14 cellular contexts compared by ENCODE assay signal in genomic region chr17:64615025-64615677, GRCh38. TPM values are rescaled to one million over a fixed set of nuclear protein-coding genes. Genes with fewer than 3 reads are reported as not detected.
DNase-seq lines count a peak whose midpoint lies in the region; ATAC-seq and TF ChIP-seq lines count a peak whose summit lies in the region.
"Had no signal": no experiment of that assay in that cellular context is flagged by ENCODE, and none has a peak within 500 bp of the region (broad histone marks: within the 10 kb centered on the region; RNA-seq: fewer than 3 reads in every experiment).

No MANE protein-coding gene starts in this region.

- no peak overlapping the region for H2BK120ac ChIP-seq in neuronal stem cell (ENCODE audit: low read depth, low read length)

- no peak for TF ChIP-seq RAD21 in neural cell (conservative IDR thresholded peaks at IDR 0.05)

- CTCF ChIA-PET in RWPE1 (lab: Yijun Ruan, JAX): no interaction called here

- H3K4me2 ChIP-seq in neural cell (ENCODE audit: low read length): no peak overlapping the region
- no peak overlapping the region for H3K4me2 ChIP-seq in neuronal stem cell (ENCODE audit: insufficient read depth, low read length, poor library complexity, severe bottlenecking)

- TF ChIP-seq EP300 in neural cell (conservative IDR thresholded peaks at IDR 0.05; ENCODE audit: poor library complexity, severe bottlenecking): no peak

- DNase-seq in AG20443 (ENCODE audit: low spot score) (peak; percentile 62), NCI-H226 (peak; percentile 79), epithelial cell of proximal tubule (ENCODE audit: low read depth) (no peak), neuronal stem cell (ENCODE audit: low spot score) (no peak), HT-29 (ENCODE audit: low spot score) (no peak), RWPE1 (ENCODE audit: low spot score) (no peak)
- DNase-seq: anterior cingulate cortex; CD4-positive, CD25-positive, alpha-beta regulatory T cell; natural killer cell; NCI-H1105; NCI-H510A had no signal

- no peak overlapping the region for H2BK5ac ChIP-seq in neuronal stem cell (ENCODE audit: low read length)

- no peak overlapping the region for H3K9ac ChIP-seq in neural cell (ENCODE audit: low read length)
- H3K9ac ChIP-seq in neuronal stem cell (ENCODE audit: low read depth, low read length, poor library complexity): no peak overlapping the region

- no peak overlapping the region for H3K4ac ChIP-seq in neuronal stem cell (ENCODE audit: low read length)

- no peak overlapping the region for H2BK15ac ChIP-seq in neuronal stem cell (ENCODE audit: low read length)

- H3K23ac ChIP-seq in neuronal stem cell (ENCODE audit: low read depth, low read length, poor library complexity): no peak overlapping the region

- no CpG with 5 or more reads among the region's 3 CpGs for WGBS in neuronal stem cell (ENCODE audit: extremely low coverage in 2 of 2, insufficient read length in 2 of 2, insufficient replicate concordance in 1 of 2), 2 donors

- no peak overlapping the region for H3K14ac ChIP-seq in neuronal stem cell (ENCODE audit: low read length)

- H4K20me1 ChIP-seq in neural cell (ENCODE audit: insufficient read depth): no peaks in the 10 kb centered on the region

- TF ChIP-seq CTCF in epithelial cell of proximal tubule (conservative IDR thresholded peaks at IDR 0.05; ENCODE audit: low read depth, low read length) (peak; percentile 6), neural cell (IDR thresholded peaks at IDR 0.05; ENCODE audit: poor library complexity, severe bottlenecking) (no peak), RWPE1 (conservative IDR thresholded peaks at IDR 0.05; ENCODE audit: low read depth) (no peak)

- peaks cover 6% of the 10 kb centered on the region for H3F3A ChIP-seq in neural cell (ENCODE audit: insufficient read depth, low read length, poor library complexity, severe bottlenecking)

- H3K79me2 ChIP-seq in neural cell (replicated peaks; ENCODE audit: insufficient read depth, low read length): peaks cover 34% of the 10 kb centered on the region

- H3K36me3 ChIP-seq in neural cell (ENCODE audit: insufficient read depth, low read length) (no peaks in the 10 kb centered on the region), neuronal stem cell (replicated peaks in 1 of 2; ENCODE audit: control insufficient read depth in 2 of 2, insufficient read depth in 2 of 2, low read length in 2 of 2) (no peaks in the 10 kb centered on the region)

- no peak for ATAC-seq in HG02678 (IDR thresholded peaks at IDR 0.05; ENCODE audit: unreplicated experiment)
- ATAC-seq: natural killer cell had no signal

- H3K9me3 ChIP-seq in neural cell (ENCODE audit: low read length): no peaks in the 10 kb centered on the region
- no peaks in the 10 kb centered on the region for H3K9me3 ChIP-seq in neuronal stem cell (replicated peaks in 1 of 2; ENCODE audit: control insufficient read depth in 2 of 2, insufficient read depth in 1 of 2, low read depth in 1 of 2, low read length in 2 of 2)

- H4K8ac ChIP-seq in neuronal stem cell (ENCODE audit: low read depth, low read length): no peak overlapping the region

- H3K18ac ChIP-seq in neuronal stem cell (ENCODE audit: low read length): no peak overlapping the region

- no peak overlapping the region for H4K91ac ChIP-seq in neuronal stem cell (ENCODE audit: low read depth, low read length, poor library complexity)

- no peak overlapping the region for H2AFZ ChIP-seq in neural cell (ENCODE audit: low read depth, low read length)
- no peak overlapping the region for H2AFZ ChIP-seq in neuronal stem cell (ENCODE audit: low read length)

- H3K4me1 ChIP-seq in neuronal stem cell (ENCODE audit: control insufficient read depth in 2 of 2, insufficient read depth in 1 of 2, low read depth in 1 of 2, low read length in 2 of 2): peaks cover 10 to 14% of the 10 kb centered on the region in 2 donors

- H2BK12ac ChIP-seq in neuronal stem cell (ENCODE audit: low read length): no peak overlapping the region

- H3K27me3 ChIP-seq in neural cell (ENCODE audit: insufficient read depth, low read depth, low read length): no peaks in the 10 kb centered on the region
- H3K27me3 ChIP-seq in neuronal stem cell (ENCODE audit: control insufficient read depth in 3 of 3, insufficient read depth in 3 of 3, low read depth in 1 of 3, low read length in 3 of 3): no peaks in the 10 kb centered on the region

- H3K79me1 ChIP-seq in neuronal stem cell (ENCODE audit: low read depth, low read length): peaks cover 2% of the 10 kb centered on the region

- H3K27ac ChIP-seq in neural cell (ENCODE audit: low read length) (peak overlapping the region; percentile 69), neuronal stem cell (replicated peaks; ENCODE audit: low read length) (no peak overlapping the region), RWPE1 (no peak overlapping the region)
- H3K27ac ChIP-seq: epithelial cell of prostate had no signal

- POLR2A ChIA-PET in RWPE1 (lab: Yijun Ruan, JAX; ENCODE audit: low non-redundant PET): no interaction called here

- no peak overlapping the region for H2AK5ac ChIP-seq in neuronal stem cell (ENCODE audit: low read depth, low read length)

- no peaks in the 10 kb centered on the region for H3K9me2 ChIP-seq in neural cell (ENCODE audit: insufficient read depth, low read length)

- H3K4me3 ChIP-seq in epithelial cell of proximal tubule (ENCODE audit: low read depth, low read length): no peak overlapping the region
- no peak overlapping the region for H3K4me3 ChIP-seq in neural cell (ENCODE audit: low read length)
- H3K4me3 ChIP-seq in neuronal stem cell (ENCODE audit: low read length in 2 of 2): no peak overlapping the region

TF ChIP-seq in neural cell, 6 proteins besides CTCF, POLR2A, EP300 and RAD21:
- TF ChIP-seq TAF1 (IDR thresholded peaks at IDR 0.05; ENCODE audit: low read depth) (no peak), MXI1 (conservative IDR thresholded peaks at IDR 0.05; ENCODE audit: poor library complexity, severe bottlenecking) (no peak), EZH2 (IDR thresholded peaks at IDR 0.05; ENCODE audit: borderline replicate concordance, insufficient read depth, low read length, poor library complexity, severe bottlenecking) (no peak), REST (IDR thresholded peaks at IDR 0.05; ENCODE audit: borderline replicate concordance) (no peak)
TF ChIP-seq in neural cell: peak in this region for 0.

RNA-seq across cellular contexts. Expression of gene SMURF2, which starts 47.0 kb away (rescaled TPM):
- total RNA-seq in epithelial cell of proximal tubule: 33.3 and 48.3 TPM in 2 replicates
- 55.2 and 61.0 TPM in 2 replicates for polyA plus RNA-seq in neural cell
- 116 and 121 TPM in 2 replicates for polyA minus RNA-seq in neural cell
- polyA plus RNA-seq in neuronal stem cell (2013, experiment 1 of 2): 12.0 TPM
- 12.6 TPM for polyA plus RNA-seq in neuronal stem cell (2013, experiment 2 of 2)
- total RNA-seq in HT-29 (2014; rRNA removed; shearing (Covaris generic)): 9.5 and 10.7 TPM in 2 replicates

Comparison
In these comparisons a context has a peak if more than half of its experiments do, and no peak if none do; other contexts are left out.
1. DNase-seq: peak in AG20443 (single experiment) and NCI-H226 (single experiment); none in epithelial cell of proximal tubule (single experiment), neuronal stem cell (single experiment), HT-29 (single experiment) and RWPE1 (single experiment).